8 cellular contexts compared by ENCODE assay signal in genomic region chr2:174553811-174554493, GRCh38. TPM values are rescaled to one million over a fixed set of nuclear protein-coding genes. Genes with fewer than 3 reads are reported as not detected.
A peak's percentile ranks its signal among the peaks of the same experiment; 100 is the strongest.
DNase-seq lines count a peak whose midpoint lies in the region; ATAC-seq, FAIRE-seq and TF ChIP-seq lines count a peak whose summit lies in the region.
"Had no signal": no experiment of that assay in that cellular context is flagged by ENCODE, and none has a peak within 500 bp of the region (broad histone marks: within the 10 kb centered on the region; RNA-seq: fewer than 3 reads in every experiment).

No MANE protein-coding gene starts in this region.

- no peak for TF ChIP-seq RAD21 in SK-N-SH (IDR thresholded peaks at IDR 0.05; ENCODE audit: low read length)

- POLR2A ChIA-PET in T-cell (lab: Charles Lee) (interaction anchor here in 1 of 2 donors (0.8 to 1.2 kb wide), 3 partner anchors 45 to 72 kb away, joined by 3 read pairs; no protein-coding TSS in a partner anchor), SK-N-SH (lab: Yijun Ruan, JAX) (no interaction called here)

- H3K4me1 ChIP-seq in SK-N-SH (ENCODE audit: control insufficient read depth in 1 of 2, insufficient read depth in 2 of 2, low read depth in 1 of 2, low read length in 1 of 2) = no peaks in the 10 kb centered on the region

- H3K4me2 ChIP-seq in SK-N-SH = no peak overlapping the region

- no peaks in the 10 kb centered on the region for H4K20me1 ChIP-seq in SK-N-SH (ENCODE audit: insufficient read depth)

- 94% methylated on average over 5 of the region's 5 CpGs for WGBS in SK-N-SH (ENCODE audit: low lambda C conversion rate)

- peaks cover 29% of the 10 kb centered on the region for H3K36me3 Mint-ChIP-seq in T-cell
- H3K36me3 Mint-ChIP-seq in natural killer cell = no peaks in the 10 kb centered on the region

- H3K9me3 Mint-ChIP-seq in T-cell (no peaks in the 10 kb centered on the region), natural killer cell (no peaks in the 10 kb centered on the region)

- H3K4me1 Mint-ChIP-seq in T-cell = peaks cover 45 to 54% (median 46%) of the 10 kb centered on the region in 3 donors
- H3K4me1 Mint-ChIP-seq in natural killer cell = peaks cover 27 to 32% of the 10 kb centered on the region in 2 donors
- H3K4me1 Mint-ChIP-seq: nephron had no signal

- H3K9me3 ChIP-seq in SK-N-SH = no peaks in the 10 kb centered on the region

- no peak overlapping the region for H3K4me3 ChIP-seq in SK-N-SH (ENCODE audit: low read depth in 2 of 2, low read length in 1 of 2)

- H3K9ac ChIP-seq in SK-N-SH = no peak overlapping the region

- no peak overlapping the region for H2AFZ ChIP-seq in SK-N-SH (ENCODE audit: low read depth)

- CTCF ChIA-PET in T-cell (lab: Charles Lee) = interaction anchor here (0.9 to 1.3 kb wide), 4 partner anchors 49 to 146 kb away, joined by 3 to 4 read pairs (median 4); no protein-coding TSS in a partner anchor
- CTCF ChIA-PET in SK-N-SH (lab: Yijun Ruan, JAX) = interaction anchor here (1.7 to 3.4 kb wide), 2 partner anchors 24 to 91 kb away, joined by 8 to 14 read pairs; no protein-coding TSS in a partner anchor

- no peaks in the 10 kb centered on the region for H3K79me2 ChIP-seq in SK-N-SH (ENCODE audit: insufficient read depth)

- H3K27me3 ChIP-seq in SK-N-SH (ENCODE audit: insufficient read depth) = no peaks in the 10 kb centered on the region

- no peak overlapping the region for H3K27ac ChIP-seq in SK-N-SH (ENCODE audit: low read depth in 2 of 2, low read length in 1 of 2)

- H3K27ac Mint-ChIP-seq in T-cell (peak overlapping the region; percentile 86 to 92), natural killer cell (peak overlapping the region; percentile 90 to 92)
- H3K27ac Mint-ChIP-seq: nephron had no signal

- no peaks in the 10 kb centered on the region for H3K27me3 Mint-ChIP-seq in T-cell
- H3K27me3 Mint-ChIP-seq in natural killer cell (ENCODE audit: low read depth in 2 of 2) = no peaks in the 10 kb centered on the region

- ATAC-seq in GM19043 (IDR thresholded peaks at IDR 0.05; ENCODE audit: low read depth, unreplicated experiment) (peak; percentile 78), HG02938 (IDR thresholded peaks at IDR 0.05; ENCODE audit: unreplicated experiment) (peak; percentile 60), T-cell (replicated peaks in 1 of 4) (peak; percentile 38 to 66 (median 52)), natural killer cell (peak; percentile 55 to 81 (median 76))

- FAIRE-seq in urothelium cell line (lab: Jason Lieb, UNC) = no peak

- H3K4me3 Mint-ChIP-seq in T-cell = peak overlapping the region in 2 of 3 donors; percentile 51 to 54
- peak overlapping the region; percentile 52 for H3K4me3 Mint-ChIP-seq in natural killer cell
- H3K4me3 Mint-ChIP-seq: nephron had no signal

- H3F3A ChIP-seq in SK-N-SH (replicated peaks; ENCODE audit: insufficient read depth) = no peaks in the 10 kb centered on the region

- intact Hi-C loops in natural killer cell (cut with micrococcal nuclease) = loop anchor here (5.0 kb wide), 1 partner anchor 92 kb away; no protein-coding TSS in a partner anchor

- H3K36me3 ChIP-seq in SK-N-SH (replicated peaks in 1 of 2; ENCODE audit: control insufficient read depth in 1 of 2, insufficient read depth in 2 of 2, low read length in 1 of 2) = peaks cover 9 to 13% of the 10 kb centered on the region in 2 experiments

- DNase-seq in T-cell = peak in 19 of 34 experiments; percentile 8 to 43 (median 21)
- DNase-seq in natural killer cell = no peak
- no peak for DNase-seq in anterior cingulate cortex (lab: John Stamatoyannopoulos, UW)
- no peak for DNase-seq in urothelium cell line (ENCODE audit: low spot score)
- DNase-seq in SK-N-SH = no peak

- H3K9me2 ChIP-seq in SK-N-SH = no peaks in the 10 kb centered on the region

- no peak for TF ChIP-seq EP300 in SK-N-SH (IDR thresholded peaks at IDR 0.05; ENCODE audit: borderline replicate concordance in 1 of 2, low read depth in 1 of 2, low read length in 1 of 2)

- no peak for TF ChIP-seq CTCF in natural killer cell (IDR thresholded peaks at IDR 0.05)
- TF ChIP-seq CTCF in SK-N-SH (IDR thresholded peaks at IDR 0.05) = no peak

TF ChIP-seq in SK-N-SH, 30 proteins besides CTCF, POLR2A, EP300 and RAD21:
- TF ChIP-seq EZH2phosphoT487 (IDR thresholded peaks at IDR 0.05; ENCODE audit: borderline replicate concordance, low read depth) (no peak), ZBTB33 (IDR thresholded peaks at IDR 0.05; ENCODE audit: borderline replicate concordance, low read depth) (no peak), TAF1 (IDR thresholded peaks at IDR 0.05; ENCODE audit: borderline replicate concordance, low read depth, low read length) (no peak), ELF1 (IDR thresholded peaks at IDR 0.05) (no peak)

RNA-seq across cellular contexts. Expression of gene WIPF1, which starts 43.7 kb away (rescaled TPM):
- total RNA-seq in T-cell = 100 to 1,000 TPM; 349 to 412 (median 372) TPM
- 100 to 1,000 TPM; 508 to 640 (median 555) TPM for total RNA-seq in natural killer cell
- polyA plus RNA-seq in SK-N-SH (2012; rRNA removed) = 48.2 and 56.7 TPM in 2 replicates
- 40.5 and 46.7 TPM in 2 replicates for polyA plus RNA-seq in SK-N-SH (2012; cell fraction: cytosol; rRNA removed)
- polyA plus RNA-seq in SK-N-SH (2012; cell fraction: nucleus; rRNA removed) = 36.3 and 57.4 TPM in 2 replicates

Comparison
In these comparisons a context has a peak if more than half of its experiments do, and no peak if none do; other contexts are left out.
1. DNase-seq: peak in T-cell (19 of 34); none in natural killer cell (single experiment), anterior cingulate cortex (0 of 58), urothelium cell line (single experiment) and SK-N-SH (single experiment).
2. Peak in every context shown above with its lines, with median percentiles within 50 percentile points of each other: ATAC-seq.